Comparison of ENCODE assay signal across 21 cellular contexts in genomic region chr10:48495282-48496045, GRCh38.
DNase-seq lines count a peak whose midpoint lies in the region; ATAC-seq and TF ChIP-seq lines count a peak whose summit lies in the region.
"Had no signal": no experiment of that assay in that cellular context is flagged by ENCODE, and none has a peak within 500 bp of the region (broad histone marks: within the 10 kb centered on the region; RNA-seq: fewer than 3 reads in every experiment).

No MANE protein-coding gene starts in this region.

- no peaks in the 10 kb centered on the region for H3K79me1 ChIP-seq in neuronal stem cell (ENCODE audit: low read depth, low read length)

- no peak overlapping the region for H3K18ac ChIP-seq in neuronal stem cell (ENCODE audit: low read length)

- no peak overlapping the region for H2BK15ac ChIP-seq in neuronal stem cell (ENCODE audit: low read length)

- peaks cover 0 to 2% of the 10 kb centered on the region in 2 donors for H3K4me1 ChIP-seq in neuronal stem cell (ENCODE audit: control insufficient read depth in 2 of 2, insufficient read depth in 1 of 2, low read depth in 1 of 2, low read length in 2 of 2)

- intact Hi-C loops in natural killer cell (cut with micrococcal nuclease) = no loop called here

- H3K23ac ChIP-seq in neuronal stem cell (ENCODE audit: low read depth, low read length, poor library complexity) = no peak overlapping the region

- H3K4me3 ChIP-seq in neuronal stem cell (ENCODE audit: low read length in 2 of 2) = no peak overlapping the region

- H3K36me3 Mint-ChIP-seq in natural killer cell (no peaks in the 10 kb centered on the region), chondrocyte (ENCODE audit: low read depth) (no peaks in the 10 kb centered on the region)
- H3K36me3 Mint-ChIP-seq in natural killer cell treated with Interleukin-12 subunit alpha and Interleukin-12 subunit beta and Interleukin-15 and Interleukin-18, amount 100 ng/mL, for 72 hours = no peaks in the 10 kb centered on the region
- no peaks in the 10 kb centered on the region for H3K36me3 Mint-ChIP-seq in naive thymus-derived CD8-positive, alpha-beta T cell
- H3K36me3 Mint-ChIP-seq: CD14-positive monocyte had no signal

- H2BK120ac ChIP-seq in neuronal stem cell (ENCODE audit: low read depth, low read length) = no peak overlapping the region

- H2AFZ ChIP-seq in neuronal stem cell (ENCODE audit: low read length) = no peak overlapping the region

- no peak for ATAC-seq in natural killer cell
- no peak for ATAC-seq in natural killer cell treated with Interleukin-12 subunit alpha and Interleukin-12 subunit beta and Interleukin-15 and Interleukin-18, amount 100 ng/mL, for 72 hours
- ATAC-seq in GM19467 (IDR thresholded peaks at IDR 0.05; ENCODE audit: unreplicated experiment) = no peak
- ATAC-seq in naive thymus-derived CD8-positive, alpha-beta T cell = no peak

- POLR2A ChIA-PET in naive thymus-derived CD8-positive, alpha-beta T cell (lab: Charles Lee) = no interaction called here
- POLR2A ChIA-PET in HEK293T (lab: Yijun Ruan, JAX) = no interaction called here

- peaks cover 12 to 18% of the 10 kb centered on the region in 2 donors for H3K27me3 Mint-ChIP-seq in natural killer cell (ENCODE audit: low read depth in 2 of 2)
- peaks cover 19 to 23% of the 10 kb centered on the region in 2 donors for H3K27me3 Mint-ChIP-seq in natural killer cell treated with Interleukin-12 subunit alpha and Interleukin-12 subunit beta and Interleukin-15 and Interleukin-18, amount 100 ng/mL, for 72 hours
- H3K27me3 Mint-ChIP-seq in chondrocyte (ENCODE audit: low read depth) = no peaks in the 10 kb centered on the region
- H3K27me3 Mint-ChIP-seq in naive thymus-derived CD8-positive, alpha-beta T cell = peaks cover 2 to 46% (median 29%) of the 10 kb centered on the region in 5 donors

- peak overlapping the region; percentile 49 for H4K91ac ChIP-seq in neuronal stem cell (ENCODE audit: low read depth, low read length, poor library complexity)

- H3K27ac ChIP-seq in neuronal stem cell (replicated peaks; ENCODE audit: low read length) = no peak overlapping the region

- no peak overlapping the region for H3K27ac Mint-ChIP-seq in natural killer cell
- no peak overlapping the region for H3K27ac Mint-ChIP-seq in natural killer cell treated with Interleukin-12 subunit alpha and Interleukin-12 subunit beta and Interleukin-15 and Interleukin-18, amount 100 ng/mL, for 72 hours
- no peak overlapping the region for H3K27ac Mint-ChIP-seq in chondrocyte (ENCODE audit: unreplicated experiment)
- no peak overlapping the region for H3K27ac Mint-ChIP-seq in naive thymus-derived CD8-positive, alpha-beta T cell

- TF ChIP-seq CTCF in natural killer cell (IDR thresholded peaks at IDR 0.05) (no peak), chondrocyte (IDR thresholded peaks at IDR 0.05) (no peak)

- H3K36me3 ChIP-seq in neuronal stem cell (replicated peaks in 1 of 2; ENCODE audit: control insufficient read depth in 2 of 2, insufficient read depth in 2 of 2, low read length in 2 of 2) = no peaks in the 10 kb centered on the region

- H3K4me1 Mint-ChIP-seq in natural killer cell (peaks cover 18% of the 10 kb centered on the region in 2 donors), chondrocyte (ENCODE audit: low read depth) (peaks cover 14% of the 10 kb centered on the region)
- peaks cover 9 to 18% of the 10 kb centered on the region in 2 donors for H3K4me1 Mint-ChIP-seq in natural killer cell treated with Interleukin-12 subunit alpha and Interleukin-12 subunit beta and Interleukin-15 and Interleukin-18, amount 100 ng/mL, for 72 hours (ENCODE audit: low read depth in 2 of 2)
- peaks cover 6 to 21% (median 14%) of the 10 kb centered on the region in 4 donors for H3K4me1 Mint-ChIP-seq in naive thymus-derived CD8-positive, alpha-beta T cell

- WGBS in neuronal stem cell (ENCODE audit: extremely low coverage in 2 of 2, insufficient read length in 2 of 2, insufficient replicate concordance in 1 of 2), 2 donors = no CpG with 5 or more reads among the region's 11 CpGs

- H3K4me3 Mint-ChIP-seq in natural killer cell (no peak overlapping the region), chondrocyte (ENCODE audit: unreplicated experiment) (no peak overlapping the region)
- H3K4me3 Mint-ChIP-seq in natural killer cell treated with Interleukin-12 subunit alpha and Interleukin-12 subunit beta and Interleukin-15 and Interleukin-18, amount 100 ng/mL, for 72 hours = no peak overlapping the region
- H3K4me3 Mint-ChIP-seq in naive thymus-derived CD8-positive, alpha-beta T cell = no peak overlapping the region
- H3K4me3 Mint-ChIP-seq: CD14-positive monocyte had no signal

- peak; percentile 6 for DNase-seq in natural killer cell
- DNase-seq in natural killer cell treated with Interleukin-12 subunit alpha and Interleukin-12 subunit beta and Interleukin-15 and Interleukin-18, amount 100 ng/mL, for 72 hours (ENCODE audit: low spot score) = no peak
- peak; percentile 52 for DNase-seq in chondrocyte (ENCODE audit: low spot score)
- no peak for DNase-seq in neuronal stem cell (ENCODE audit: low spot score)
- no peak for DNase-seq in stimulated activated naive CD4-positive, alpha-beta T cell (lab: John Stamatoyannopoulos, UW)
- no peak for DNase-seq in naive thymus-derived CD8-positive, alpha-beta T cell
- DNase-seq in HEK293T (ENCODE audit: extremely low spot score) = no peak
- DNase-seq: AML-193; COR-L47; EL; MV-4-11; NCI-H1417 treated with DMSO at 0.1 percent for 48 hours; NCI-H1930; NCI-H446; NCI-H69; NK-92 treated with Interleukin-12 subunit alpha and Interleukin-12 subunit beta, amount 100 ng/mL, for 24 hours; OCI-M1; RPMI8226; SIG-M5 had no signal

- no peak overlapping the region for H3K4ac ChIP-seq in neuronal stem cell (ENCODE audit: low read length)

- CTCF ChIA-PET in HEK293T (lab: Yijun Ruan, JAX) = no interaction called here

- no peak overlapping the region for H4K8ac ChIP-seq in neuronal stem cell (ENCODE audit: low read depth, low read length)

- H3K9ac ChIP-seq in neuronal stem cell (ENCODE audit: low read depth, low read length, poor library complexity) = no peak overlapping the region

- H3K14ac ChIP-seq in neuronal stem cell (ENCODE audit: low read length) = no peak overlapping the region

- H3K4me2 ChIP-seq in neuronal stem cell (ENCODE audit: insufficient read depth, low read length, poor library complexity, severe bottlenecking) = no peak overlapping the region

- H2BK5ac ChIP-seq in neuronal stem cell (ENCODE audit: low read length) = no peak overlapping the region

- H2BK12ac ChIP-seq in neuronal stem cell (ENCODE audit: low read length) = no peak overlapping the region

- peaks cover 0 to 9% (median 0%) of the 10 kb centered on the region in 3 experiments for H3K27me3 ChIP-seq in neuronal stem cell (ENCODE audit: control insufficient read depth in 3 of 3, insufficient read depth in 3 of 3, low read depth in 1 of 3, low read length in 3 of 3)

- no peak overlapping the region for H2AK5ac ChIP-seq in neuronal stem cell (ENCODE audit: low read depth, low read length)

- no peaks in the 10 kb centered on the region for H3K9me3 Mint-ChIP-seq in natural killer cell
- no peaks in the 10 kb centered on the region for H3K9me3 Mint-ChIP-seq in natural killer cell treated with Interleukin-12 subunit alpha and Interleukin-12 subunit beta and Interleukin-15 and Interleukin-18, amount 100 ng/mL, for 72 hours
- H3K9me3 Mint-ChIP-seq in chondrocyte (ENCODE audit: low read depth) = no peaks in the 10 kb centered on the region
- no peaks in the 10 kb centered on the region for H3K9me3 Mint-ChIP-seq in naive thymus-derived CD8-positive, alpha-beta T cell

- H3K9me3 ChIP-seq in neuronal stem cell (replicated peaks in 1 of 2; ENCODE audit: control insufficient read depth in 2 of 2, insufficient read depth in 1 of 2, low read depth in 1 of 2, low read length in 2 of 2) = no peaks in the 10 kb centered on the region

TF ChIP-seq in HEK293T, 16 proteins besides CTCF, POLR2A, EP300 and RAD21:
- TF ChIP-seq TARDBP (IDR thresholded peaks at IDR 0.05) (no peak), ELF4 (IDR thresholded peaks at IDR 0.05) (no peak), L3MBTL2 (conservative IDR thresholded peaks at IDR 0.05) (no peak), CTBP1 (IDR thresholded peaks at IDR 0.05; ENCODE audit: borderline replicate concordance) (no peak), SP1 (IDR thresholded peaks at IDR 0.05) (no peak), LEF1 (IDR thresholded peaks at IDR 0.05; ENCODE audit: borderline replicate concordance) (no peak), BHLHE40 (IDR thresholded peaks at IDR 0.05; ENCODE audit: borderline replicate concordance) (no peak), NFRKB (IDR thresholded peaks at IDR 0.05) (no peak), ZNF384 (IDR thresholded peaks at IDR 0.05) (no peak), SUZ12 (IDR thresholded peaks at IDR 0.05) (no peak), FOXM1 (IDR thresholded peaks at IDR 0.05; ENCODE audit: borderline replicate concordance) (no peak), ARNT (IDR thresholded peaks at IDR 0.05) (no peak)

Comparison
In these comparisons a context has a peak if more than half of its experiments do, and no peak if none do; other contexts are left out.
1. DNase-seq: peak in natural killer cell (single experiment) and chondrocyte (single experiment); none in natural killer cell treated with Interleukin-12 subunit alpha and Interleukin-12 subunit beta and Interleukin-15 and Interleukin-18, amount 100 ng/mL, for 72 hours (single experiment), neuronal stem cell (single experiment), stimulated activated naive CD4-positive, alpha-beta T cell (0 of 6), naive thymus-derived CD8-positive, alpha-beta T cell (0 of 10) and HEK293T (single experiment).